ENCODE assay signal across 1 cellular context in genomic region chr12:55741978-55742377, GRCh38.
A peak's percentile ranks its signal among the peaks of the same experiment; 100 is the strongest.
TF ChIP-seq lines count a peak whose summit lies in the region.

No MANE protein-coding gene starts in this region.

TF ChIP-seq in K562, 482 proteins besides CTCF, POLR2A, EP300 and RAD21:
- 0 out of 2 replicates have a peak, but pooled peaks have one; percentile 9 for TF ChIP-seq ZNF263 (CRISPR knock-in tag; IDR thresholded peaks at IDR 0.05; ENCODE audit: borderline replicate concordance)
- TF ChIP-seq ZBTB40 (IDR thresholded peaks at IDR 0.05): no peak
- no peak for TF ChIP-seq ZBTB40 (CRISPR knock-in tag; IDR thresholded peaks at IDR 0.05)
